In the genomic region with DNA sequence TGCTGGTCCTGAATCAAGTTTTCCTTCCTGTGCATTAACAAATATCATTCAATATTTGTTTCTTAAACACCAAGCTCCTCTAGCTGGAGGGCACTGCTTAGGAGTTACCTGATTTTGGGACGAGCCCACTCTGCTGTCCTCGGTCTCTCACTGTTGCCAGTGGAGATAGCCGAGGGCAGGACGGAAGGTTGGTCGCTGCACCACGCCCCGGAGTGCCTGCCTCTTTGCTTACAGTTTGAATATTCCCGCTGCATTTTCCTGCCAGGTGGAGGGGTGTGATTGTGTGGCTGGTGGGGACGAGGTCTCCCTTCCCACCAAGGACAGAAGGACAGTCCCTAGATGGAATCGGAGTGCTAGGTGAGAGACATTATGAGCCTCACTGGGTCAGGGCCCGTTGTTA, we compare ENCODE assay signal across 16 cellular contexts.
"Had no signal": no experiment of that assay in that cellular context is flagged by ENCODE, and none has a peak within 500 bp of the region (broad histone marks: within the 10 kb centered on the region; RNA-seq: fewer than 3 reads in every experiment).

No MANE protein-coding gene starts in this region.

- H3K9me3 ChIP-seq: neutrophil, right atrium auricular region, uterus had no signal

- H3K4me3 Mint-ChIP-seq: dendritic cell treated with granulocyte-macrophage colony-stimulating factor and Interleukin-4, amounts not matched to agents 40 ng/mL and 50 ng/mL, for 4 days; effector memory CD8-positive, alpha-beta T cell; nephron had no signal

- H3K4me3 ChIP-seq: esophagus muscularis mucosa, gastroesophageal sphincter, hepatocyte, right atrium auricular region, uterus had no signal

- H3K36me3 ChIP-seq: esophagus muscularis mucosa, neutrophil, right atrium auricular region, uterus had no signal

- H3K4me2 ChIP-seq: hepatocyte had no signal

- H3K4me1 ChIP-seq: esophagus muscularis mucosa, gastroesophageal sphincter, right atrium auricular region, uterus had no signal

- DNase-seq: effector memory CD8-positive, alpha-beta T cell; mammary epithelial cell; small intestine; stimulated activated CD4-positive, alpha-beta T cell treated with anti-CD3 and anti-CD28 coated beads, Interleukin-2, amount 100 ng/mL, for 48 hours; stimulated activated naive CD4-positive, alpha-beta T cell treated with Interleukin-2 at 50 U/mL for 16 hours; trophoblast cell; uterus had no signal

- H3K27ac Mint-ChIP-seq: dendritic cell treated with granulocyte-macrophage colony-stimulating factor and Interleukin-4, amounts not matched to agents 40 ng/mL and 50 ng/mL, for 4 days; effector memory CD8-positive, alpha-beta T cell; nephron had no signal

- H3K79me2 ChIP-seq: hepatocyte had no signal

- ATAC-seq: effector memory CD8-positive, alpha-beta T cell; gastroesophageal sphincter; left colon had no signal

- H2AFZ ChIP-seq: hepatocyte had no signal

- H3K4me1 Mint-ChIP-seq: nephron had no signal

- H3K27ac ChIP-seq: epithelial cell of prostate, esophagus muscularis mucosa, gastroesophageal sphincter, hepatocyte, neutrophil, right atrium auricular region, uterus had no signal

- H3K27me3 ChIP-seq: esophagus muscularis mucosa, hepatocyte, right atrium auricular region, uterus had no signal
